Comparison of ENCODE assay signal across 14 cellular contexts in genomic region chr5:149420509-149421371, GRCh38. TPM values are rescaled to one million over a fixed set of nuclear protein-coding genes. Genes with fewer than 3 reads are reported as not detected.
DNase-seq lines count a peak whose midpoint lies in the region; TF ChIP-seq lines count a peak whose summit lies in the region.
"Had no signal": no experiment of that assay in that cellular context is flagged by ENCODE, and none has a peak within 500 bp of the region (broad histone marks: within the 10 kb centered on the region; RNA-seq: fewer than 3 reads in every experiment).

No MANE protein-coding gene starts in this region.

- no peaks in the 10 kb centered on the region for H3K36me3 Mint-ChIP-seq in neural progenitor cell

- H3F3A ChIP-seq in SK-N-SH (replicated peaks; ENCODE audit: insufficient read depth) (peaks cover 43% of the 10 kb centered on the region), neural progenitor cell (ENCODE audit: low read depth) (peaks cover 5% of the 10 kb centered on the region)

- no peak overlapping the region for H3K4ac ChIP-seq in mesendoderm (ENCODE audit: low read depth, low read length)

- peaks cover 9% of the 10 kb centered on the region for H3K27me3 Mint-ChIP-seq in neural progenitor cell (ENCODE audit: insufficient read depth, low read depth)

- peak overlapping the region; percentile 82 to 100; a peak in 3 of 4 replicates for H3K27ac ChIP-seq in SK-N-SH (ENCODE audit: low read depth in 2 of 2, low read length in 1 of 2)
- no peak overlapping the region for H3K27ac ChIP-seq in neural progenitor cell
- peak overlapping the region; percentile 68 for H3K27ac ChIP-seq in urinary bladder (ENCODE audit: low read depth)
- H3K27ac ChIP-seq in mesendoderm (ENCODE audit: low read depth, low read length) = no peak overlapping the region
- H3K27ac ChIP-seq: SJSA1 had no signal

- TF ChIP-seq EP300 in SK-N-SH (IDR thresholded peaks at IDR 0.05; ENCODE audit: borderline replicate concordance in 1 of 2, low read depth in 1 of 2, low read length in 1 of 2) = no peak

- peak; percentile 67 for DNase-seq in SK-N-SH
- DNase-seq in fibroblast of gingiva (ENCODE audit: low read depth) = peak; percentile 84
- peak; percentile 32 for DNase-seq in neural progenitor cell (ENCODE audit: low spot score)
- DNase-seq in activated effector memory CD4-positive, alpha-beta T cell treated with Interleukin-2 at 50 U/mL for 16 hours = no peak
- no peak for DNase-seq in mesendoderm
- no peak for DNase-seq in SIG-M5 treated with dmso at 0.1 percent for 504 hours (lab: John Stamatoyannopoulos, UW; ENCODE audit: unreplicated experiment)
- DNase-seq: activated CD4-positive, CD25-positive, alpha-beta regulatory T cell treated with anti-CD3 and anti-CD28 coated beads, Interleukin-2, amount 50 U/mL, for 72 hours; activated gamma-delta T cell; effector CD8-positive, alpha-beta T cell; islet precursor cell; NCI-H446 had no signal

- TF ChIP-seq CTCF in SK-N-SH (IDR thresholded peaks at IDR 0.05) (no peak), neural progenitor cell (IDR thresholded peaks at IDR 0.05) (no peak)

- H3K79me2 ChIP-seq in SK-N-SH (ENCODE audit: insufficient read depth) (peaks cover 49% of the 10 kb centered on the region), neural progenitor cell (ENCODE audit: low read depth) (no peaks in the 10 kb centered on the region), mesendoderm (ENCODE audit: control insufficient read depth, insufficient read depth, low read length) (no peaks in the 10 kb centered on the region)

- CTCF ChIA-PET in SK-N-SH (lab: Yijun Ruan, JAX) = interaction anchor here (1.0 to 52.5 kb wide), 5 partner anchors 10 to 104 kb away, joined by 3 to 1751 read pairs (median 5); partner anchors contain the start of genes IL17B and PCYOX1L

- no peaks in the 10 kb centered on the region for H3K79me1 ChIP-seq in mesendoderm (ENCODE audit: low read length)

- no peak for TF ChIP-seq RAD21 in SK-N-SH (IDR thresholded peaks at IDR 0.05; ENCODE audit: low read length)

- H3K4me3 Mint-ChIP-seq in neural progenitor cell = peak overlapping the region; percentile 41

- H2AK5ac ChIP-seq in mesendoderm (ENCODE audit: low read length) = no peak overlapping the region

- H3K4me1 ChIP-seq in SK-N-SH (ENCODE audit: control insufficient read depth in 1 of 2, insufficient read depth in 2 of 2, low read depth in 1 of 2, low read length in 1 of 2) = peaks cover 28 to 74% of the 10 kb centered on the region in 2 experiments
- H3K4me1 ChIP-seq in neural progenitor cell = peaks cover 43% of the 10 kb centered on the region
- no peaks in the 10 kb centered on the region for H3K4me1 ChIP-seq in urinary bladder (ENCODE audit: insufficient read depth)
- H3K4me1 ChIP-seq in mesendoderm (ENCODE audit: control insufficient read depth, low read depth, low read length) = peaks cover 12% of the 10 kb centered on the region

- H4K20me1 ChIP-seq in SK-N-SH (ENCODE audit: insufficient read depth) (peaks cover 15% of the 10 kb centered on the region; the same call in 1 of the 2 replicates), neural progenitor cell (ENCODE audit: low read depth) (no peaks in the 10 kb centered on the region)

- peaks cover 68% of the 10 kb centered on the region for H3K4me1 Mint-ChIP-seq in neural progenitor cell

- WGBS in SK-N-SH (ENCODE audit: low lambda C conversion rate) = 61% methylated on average over 19 of the region's 19 CpGs
- 37% methylated on average over 19 of the region's 19 CpGs for WGBS in urinary bladder
- WGBS in mesendoderm (ENCODE audit: extremely low coverage, insufficient coverage, low lambda C conversion rate) = no CpG with 5 or more reads among the region's 19 CpGs

- no peak overlapping the region for H2BK15ac ChIP-seq in mesendoderm (replicated peaks; ENCODE audit: low read depth)

- no peak overlapping the region for H3K4me3 ChIP-seq in SK-N-SH (ENCODE audit: low read depth in 2 of 2, low read length in 1 of 2)
- no peak overlapping the region for H3K4me3 ChIP-seq in neural progenitor cell
- H3K4me3 ChIP-seq in urinary bladder (ENCODE audit: low read depth, low read length) = no peak overlapping the region
- no peak overlapping the region for H3K4me3 ChIP-seq in mesendoderm (ENCODE audit: low read length)
- H3K4me3 ChIP-seq: SJSA1 had no signal

- H2AFZ ChIP-seq in SK-N-SH (ENCODE audit: low read depth) (no peak overlapping the region), neural progenitor cell (replicated peaks) (peak overlapping the region; percentile 13)

- H3K9me2 ChIP-seq in SK-N-SH = no peaks in the 10 kb centered on the region

- no peak overlapping the region for H2BK120ac ChIP-seq in mesendoderm (ENCODE audit: low read depth, low read length)

- H3K4me2 ChIP-seq in SK-N-SH (no peak overlapping the region), neural progenitor cell (no peak overlapping the region), mesendoderm (ENCODE audit: low read length) (no peak overlapping the region)

- peak overlapping the region; percentile 91 for H3K27ac Mint-ChIP-seq in neural progenitor cell

- no peak overlapping the region for H2BK5ac ChIP-seq in mesendoderm (ENCODE audit: low read length)

- H3K27me3 ChIP-seq in SK-N-SH (ENCODE audit: insufficient read depth) (no peaks in the 10 kb centered on the region), neural progenitor cell (no peaks in the 10 kb centered on the region), mesendoderm (ENCODE audit: insufficient read depth, low read length, poor library complexity) (no peaks in the 10 kb centered on the region)
- H3K27me3 ChIP-seq: SJSA1 had no signal

- H3K9me3 Mint-ChIP-seq in neural progenitor cell = no peaks in the 10 kb centered on the region

- H3K9me3 ChIP-seq in SK-N-SH (no peaks in the 10 kb centered on the region), neural progenitor cell (ENCODE audit: low read depth) (no peaks in the 10 kb centered on the region)
- H3K9me3 ChIP-seq: SJSA1 had no signal

- H3K36me3 ChIP-seq in SK-N-SH (replicated peaks in 1 of 2; ENCODE audit: control insufficient read depth in 1 of 2, insufficient read depth in 2 of 2, low read length in 1 of 2) (peaks cover 10 to 45% of the 10 kb centered on the region in 2 experiments), neural progenitor cell (no peaks in the 10 kb centered on the region), urinary bladder (ENCODE audit: insufficient read depth) (peaks cover 1% of the 10 kb centered on the region), mesendoderm (ENCODE audit: control insufficient read depth, insufficient read depth, low read length) (no peaks in the 10 kb centered on the region)

- H3K56ac ChIP-seq in mesendoderm (ENCODE audit: low read length) = no peak overlapping the region

- POLR2A ChIA-PET in SK-N-SH (lab: Yijun Ruan, JAX) = interaction anchor here (0.8 to 4.9 kb wide), 8 partner anchors 13 to 100 kb away, joined by 3 to 49 read pairs (median 4); partner anchors contain the start of gene IL17B

- H4K5ac ChIP-seq in mesendoderm (ENCODE audit: low read length) = no peak overlapping the region

- H3K9ac ChIP-seq in SK-N-SH (no peak overlapping the region), neural progenitor cell (no peak overlapping the region), mesendoderm (ENCODE audit: low read length) (no peak overlapping the region)

- H3K18ac ChIP-seq in mesendoderm (ENCODE audit: low read length) = no peak overlapping the region

- H3K23ac ChIP-seq in mesendoderm (ENCODE audit: low read length) = no peak overlapping the region

- no peak overlapping the region for H4K8ac ChIP-seq in mesendoderm (ENCODE audit: low read depth, low read length)

TF ChIP-seq in SK-N-SH, 30 proteins besides CTCF, POLR2A, EP300 and RAD21 (continues in another document):
- TF ChIP-seq SIN3A (IDR thresholded peaks at IDR 0.05; ENCODE audit: borderline replicate concordance, low read depth, low read length) (no peak), REST (IDR thresholded peaks at IDR 0.05; ENCODE audit: low read depth, low read length) (no peak), YY1 (IDR thresholded peaks at IDR 0.05; ENCODE audit: low read depth) (no peak), JUND (IDR thresholded peaks at IDR 0.05) (no peak), FOXJ3 (CRISPR knock-in tag; IDR thresholded peaks at IDR 0.05) (no peak), GATA2 (CRISPR knock-in tag; IDR thresholded peaks at IDR 0.05) (no peak), CHD2 (IDR thresholded peaks at IDR 0.05; ENCODE audit: low read length, partially characterized antibody) (peak; percentile 33), POLR2AphosphoS5 (IDR thresholded peaks at IDR 0.05; ENCODE audit: low read depth, low read length) (peak; percentile 43; the same call in 1 of the 2 replicates), NRF1 (IDR thresholded peaks at IDR 0.05; ENCODE audit: low read depth, low read length) (no peak), TCF12 (IDR thresholded peaks at IDR 0.05) (peak; percentile 95)

RNA-seq across cellular contexts. Expression of gene IL17B, which starts 41.6 kb away (rescaled TPM):
- polyA plus RNA-seq in SK-N-SH (2012; rRNA removed) = 0.16 TPM in 1 of 2 replicates, not detected in the other
- 0.09 TPM in 1 of 2 replicates, not detected in the other for polyA plus RNA-seq in SK-N-SH (2012; cell fraction: cytosol; rRNA removed)
- polyA plus RNA-seq in SK-N-SH (2012; cell fraction: nucleus; rRNA removed) = 0.29 TPM in 1 of 2 replicates, not detected in the other
- not detected in 2 replicates for total RNA-seq in neural progenitor cell (ENCODE audit: low replicate concordance)
- total RNA-seq in urinary bladder = 8.9 TPM
- polyA plus RNA-seq in urinary bladder = 3.7 TPM
- polyA plus RNA-seq in mesendoderm (2013, experiment 1 of 2) = 0.10 TPM
- not detected for polyA plus RNA-seq in mesendoderm (2013, experiment 2 of 2)
- total RNA-seq: pulmonary artery endothelial cell had no signal

Comparison
In these comparisons a context has a peak if more than half of its experiments do, and no peak if none do; other contexts are left out.
1. DNase-seq: peak in SK-N-SH (single experiment), fibroblast of gingiva (single experiment) and neural progenitor cell (single experiment); none in activated effector memory CD4-positive, alpha-beta T cell treated with Interleukin-2 at 50 U/mL for 16 hours (single experiment), mesendoderm (single experiment) and SIG-M5 treated with dmso at 0.1 percent for 504 hours (single experiment).
2. H3K27ac ChIP-seq: peak in SK-N-SH (2 of 2) and urinary bladder (single experiment); none in neural progenitor cell (single experiment) and mesendoderm (single experiment).